Comparison of ENCODE assay signal across 5 cellular contexts in genomic region chr14:70594461-70594860, GRCh38. TPM values are rescaled to one million over a fixed set of nuclear protein-coding genes. Genes with fewer than 3 reads are reported as not detected.
"Had no signal": no experiment of that assay in that cellular context is flagged by ENCODE, and none has a peak within 500 bp of the region (broad histone marks: within the 10 kb centered on the region; RNA-seq: fewer than 3 reads in every experiment).

No MANE protein-coding gene starts in this region.

- ATAC-seq: GM23338, HepG2 had no signal

- H3K27ac Mint-ChIP-seq: GM23338, H9, IgD-negative memory B cell had no signal

- H3K4me3 ChIP-seq: GM23338 had no signal

- H3K4me2 ChIP-seq: GM23338 had no signal

- H3K9me3 Mint-ChIP-seq: GM23338, H9, IgD-negative memory B cell had no signal

- H3K4me3 Mint-ChIP-seq: GM23338, H9, IgD-negative memory B cell had no signal

- H3K27me3 Mint-ChIP-seq: IgD-negative memory B cell had no signal

- DNase-seq: H9, HCEC 1CT had no signal

- H2AFZ ChIP-seq: GM23338 had no signal

RNA-seq across cellular contexts. Expression of gene ADAM20, which starts 59.7 kb away (rescaled TPM):
- polyA plus RNA-seq: IgD-negative memory B cell had no signal
